ENCODE assay signal across 8 cellular contexts in the genomic region with DNA sequence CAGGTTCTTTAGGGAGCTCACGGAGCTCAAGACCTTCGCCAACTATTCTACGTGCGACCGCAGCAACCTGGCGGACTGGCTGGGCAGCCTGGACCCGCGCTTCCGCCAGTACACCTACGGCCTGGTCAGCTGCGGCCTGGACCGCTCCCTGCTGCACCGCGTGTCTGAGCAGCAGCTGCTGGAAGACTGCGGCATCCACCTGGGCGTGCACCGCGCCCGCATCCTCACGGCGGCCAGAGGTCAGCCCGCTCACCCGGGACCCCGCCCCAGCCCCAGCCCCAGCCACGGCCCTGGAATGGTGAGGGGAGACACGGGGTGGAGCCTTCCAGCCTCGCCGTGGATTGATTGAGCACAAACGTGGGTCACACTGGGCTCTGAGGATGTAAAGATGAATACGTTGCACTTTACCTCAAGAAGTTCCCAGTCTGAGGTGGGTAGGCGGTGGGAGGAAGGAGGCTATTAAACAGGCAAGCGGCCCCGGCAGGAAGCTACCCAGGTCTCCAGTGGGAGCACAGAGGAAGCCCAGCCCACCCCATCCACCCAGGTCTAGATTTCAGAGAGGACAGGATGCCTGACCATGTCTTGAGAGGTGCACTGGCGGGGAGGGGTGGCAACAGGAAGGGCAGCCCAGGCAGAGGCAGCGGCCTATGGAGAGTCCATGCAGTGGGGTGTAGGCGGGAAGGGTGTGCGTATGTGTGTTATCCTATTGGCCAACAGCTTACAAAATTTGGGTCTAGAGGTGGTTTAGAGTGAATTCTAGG.
A peak's percentile ranks its signal among the peaks of the same experiment; 100 is the strongest.
DNase-seq lines count a peak whose midpoint lies in the region; ATAC-seq and TF ChIP-seq lines count a peak whose summit lies in the region.

No MANE protein-coding gene starts in this region.

- no peaks in the 10 kb centered on the region for H3K79me2 ChIP-seq in SU-DHL-6 (ENCODE audit: insufficient read depth, low read length)

- peak overlapping the region; percentile 29 for H3K4me2 ChIP-seq in SU-DHL-6 (ENCODE audit: low read depth, low read length, poor library complexity, severe bottlenecking)

- H3K9me3 ChIP-seq in SU-DHL-6 (ENCODE audit: insufficient read depth, low read length) (no peaks in the 10 kb centered on the region), iPS DF 6.9 (ENCODE audit: control insufficient read depth, insufficient read depth, low read length) (no peaks in the 10 kb centered on the region)

- 0 out of 2 replicates have a peak overlapping the region, but pooled peaks have one; percentile 21 for H3K9ac ChIP-seq in SU-DHL-6 (ENCODE audit: low read length)

- H3K36me3 ChIP-seq in SU-DHL-6 (ENCODE audit: low read length) (no peaks in the 10 kb centered on the region), iPS DF 6.9 (ENCODE audit: control insufficient read depth, insufficient read depth, low read length) (no peaks in the 10 kb centered on the region; the same call in 1 of the 2 replicates)

- no peaks in the 10 kb centered on the region for H3K9me3 Mint-ChIP-seq in stimulated activated naive CD8-positive, alpha-beta T cell treated with anti-CD3 and anti-CD28 coated beads, Interleukin-15, Interleukin-2, amounts not matched to agents 100 ng/mL and 50 ng/mL, for 24 hours

- peaks cover 39% of the 10 kb centered on the region for H3K36me3 Mint-ChIP-seq in stimulated activated naive CD8-positive, alpha-beta T cell treated with anti-CD3 and anti-CD28 coated beads, Interleukin-15, Interleukin-2, amounts not matched to agents 100 ng/mL and 50 ng/mL, for 24 hours (ENCODE audit: low read depth)

- H3K27ac Mint-ChIP-seq in stimulated activated naive CD8-positive, alpha-beta T cell treated with anti-CD3 and anti-CD28 coated beads, Interleukin-15, Interleukin-2, amounts not matched to agents 100 ng/mL and 50 ng/mL, for 24 hours, result peak overlapping the region; percentile 82

- DNase-seq in NCI-H748 (lab: John Stamatoyannopoulos, UW; ENCODE audit: unreplicated experiment) (peak; percentile 72), NCI-H748 treated with DMSO at 0.1 percent for 48 hours (lab: John Stamatoyannopoulos, UW) (no peak), iPS DF 6.9 (ENCODE audit: low read depth, low spot score) (no peak), iPS-NIHi7 (ENCODE audit: extremely low spot score) (no peak)

- H3F3A ChIP-seq in SU-DHL-6 (ENCODE audit: insufficient read depth), result no peaks in the 10 kb centered on the region

- H3K27me3 ChIP-seq in SU-DHL-6 (ENCODE audit: low read length), result no peaks in the 10 kb centered on the region
- peaks cover 40% of the 10 kb centered on the region for H3K27me3 ChIP-seq in iPS DF 6.9 (ENCODE audit: control insufficient read depth, insufficient read depth, low read length)

- H3K9me2 ChIP-seq in SU-DHL-6 (replicated peaks; ENCODE audit: insufficient read depth, low read length), result no peaks in the 10 kb centered on the region

- H3K4me3 Mint-ChIP-seq in stimulated activated naive CD8-positive, alpha-beta T cell treated with anti-CD3 and anti-CD28 coated beads, Interleukin-15, Interleukin-2, amounts not matched to agents 100 ng/mL and 50 ng/mL, for 24 hours, result peak overlapping the region; percentile 87

- no CpG with 5 or more reads among the region's 37 CpGs for WGBS in iPS DF 6.9 (ENCODE audit: insufficient coverage, insufficient read length)

- no peak for TF ChIP-seq CTCF in SU-DHL-6 (IDR thresholded peaks at IDR 0.05; ENCODE audit: insufficient read depth, low read length, poor library complexity, severe bottlenecking)

- H3K27ac ChIP-seq in SU-DHL-6 (ENCODE audit: low read depth, low read length), result no peak overlapping the region
- H3K27ac ChIP-seq in iPS DF 6.9 (ENCODE audit: low read length), result no peak overlapping the region

- peaks cover 3% of the 10 kb centered on the region for H3K4me1 ChIP-seq in iPS DF 6.9 (ENCODE audit: control insufficient read depth, insufficient read depth, low read length)

- H3K4me3 ChIP-seq in SU-DHL-6 (ENCODE audit: insufficient read depth, low read length, poor library complexity, severe bottlenecking) (no peak overlapping the region), iPS DF 6.9 (ENCODE audit: low read length) (peak overlapping the region; percentile 56; the same call in 1 of the 2 replicates)

- peaks cover 28% of the 10 kb centered on the region for H3K4me1 Mint-ChIP-seq in stimulated activated naive CD8-positive, alpha-beta T cell treated with anti-CD3 and anti-CD28 coated beads, Interleukin-15, Interleukin-2, amounts not matched to agents 100 ng/mL and 50 ng/mL, for 24 hours (ENCODE audit: low read depth)

- ATAC-seq in GM21529 (IDR thresholded peaks at IDR 0.05; ENCODE audit: unreplicated experiment) (no peak), GM18519 (IDR thresholded peaks at IDR 0.05; ENCODE audit: low FRiP score, unreplicated experiment) (no peak)

- peak overlapping the region; percentile 54 for H2AFZ ChIP-seq in SU-DHL-6 (ENCODE audit: low read depth, low read length, severe bottlenecking)

- H4K20me1 ChIP-seq in SU-DHL-6 (ENCODE audit: low read depth, low read length), result no peaks in the 10 kb centered on the region

- peaks cover 8% of the 10 kb centered on the region for H3K27me3 Mint-ChIP-seq in stimulated activated naive CD8-positive, alpha-beta T cell treated with anti-CD3 and anti-CD28 coated beads, Interleukin-15, Interleukin-2, amounts not matched to agents 100 ng/mL and 50 ng/mL, for 24 hours
